In genomic region chr5:151459680-151460079, GRCh38 we compare ENCODE assay signal across 1 cellular context.
TF ChIP-seq lines count a peak whose summit lies in the region.

No MANE protein-coding gene starts in this region.

TF ChIP-seq in SK-N-SH treated with all-trans-retinoic acid at 6 μM for 48 hours, 23 proteins besides CTCF, POLR2A, EP300 and RAD21 (continued from another document):
- TF ChIP-seq CREB5 (CRISPR knock-in tag; IDR thresholded peaks at IDR 0.05; ENCODE audit: low read depth), result no peak
- no peak for TF ChIP-seq PATZ1 (CRISPR knock-in tag; IDR thresholded peaks at IDR 0.05; ENCODE audit: borderline replicate concordance)
- no peak for TF ChIP-seq ZNF70 (CRISPR knock-in tag; IDR thresholded peaks at IDR 0.05)
- TF ChIP-seq ZFP3 (CRISPR knock-in tag; IDR thresholded peaks at IDR 0.05), result no peak
- no peak for TF ChIP-seq CSDC2 (CRISPR knock-in tag; IDR thresholded peaks at IDR 0.05)
